Comparison of ENCODE assay signal across 8 cellular contexts in genomic region chr11:62599909-62600308, GRCh38. TPM values are rescaled to one million over a fixed set of nuclear protein-coding genes. Genes with fewer than 3 reads are reported as not detected.
DNase-seq lines count a peak whose midpoint lies in the region; ATAC-seq and TF ChIP-seq lines count a peak whose summit lies in the region.

No MANE protein-coding gene starts in this region.

- peak overlapping the region in 2 of 4 donors; percentile 87 to 99 for H3K4me3 ChIP-seq in adrenal gland
- peak overlapping the region; percentile 98 for H3K4me3 ChIP-seq in thoracic aorta

- no peak for TF ChIP-seq POLR2A in adrenal gland (IDR thresholded peaks at IDR 0.05)

- 32 to 38% (median 36%) methylated on average over 5 of the region's 5 CpGs for WGBS in adrenal gland, 4 donors

- peak overlapping the region in 3 of 5 donors; percentile 86 to 98 (median 94) for H3K27ac ChIP-seq in adrenal gland
- H3K27ac ChIP-seq in layer of hippocampus (ENCODE audit: low read depth, low read length): peak overlapping the region; percentile 59
- H3K27ac ChIP-seq in thoracic aorta: peak overlapping the region; percentile 98 to 99

- no peaks in the 10 kb centered on the region for H3K9me3 Mint-ChIP-seq in activated T-cell treated with anti-CD3 and anti-CD28 coated beads, Interleukin-2, amount 50 U/mL, for 24 hours

- H3K4me1 ChIP-seq in adrenal gland (replicated peaks in 1 of 2) (peaks cover 26 to 34% of the 10 kb centered on the region in 2 donors), thoracic aorta (ENCODE audit: control insufficient read depth in 1 of 2, low read depth in 2 of 2) (peaks cover 20 to 40% of the 10 kb centered on the region in 2 donors)

- peaks cover 58% of the 10 kb centered on the region for H3K4me1 Mint-ChIP-seq in activated T-cell treated with anti-CD3 and anti-CD28 coated beads, Interleukin-2, amount 50 U/mL, for 24 hours (ENCODE audit: low read depth)

- peak overlapping the region; percentile 94 for H3K4me3 Mint-ChIP-seq in activated T-cell treated with anti-CD3 and anti-CD28 coated beads, Interleukin-2, amount 50 U/mL, for 24 hours

- H3K27me3 ChIP-seq in adrenal gland: no peaks in the 10 kb centered on the region
- no peaks in the 10 kb centered on the region for H3K27me3 ChIP-seq in layer of hippocampus (ENCODE audit: control insufficient read depth, insufficient read depth, low read length)
- H3K27me3 ChIP-seq in thoracic aorta (replicated peaks; ENCODE audit: insufficient read depth): no peaks in the 10 kb centered on the region

- intact Hi-C loops in adrenal gland (cut with DNase I): no loop called here

- H3K9me3 ChIP-seq in adrenal gland (replicated peaks in 1 of 3) (no peaks in the 10 kb centered on the region), thoracic aorta (no peaks in the 10 kb centered on the region)

- no peaks in the 10 kb centered on the region for H3K27me3 Mint-ChIP-seq in activated T-cell treated with anti-CD3 and anti-CD28 coated beads, Interleukin-2, amount 50 U/mL, for 24 hours

- peak overlapping the region; percentile 93 for H3K27ac Mint-ChIP-seq in activated T-cell treated with anti-CD3 and anti-CD28 coated beads, Interleukin-2, amount 50 U/mL, for 24 hours

- peaks cover 92% of the 10 kb centered on the region for H3K36me3 Mint-ChIP-seq in activated T-cell treated with anti-CD3 and anti-CD28 coated beads, Interleukin-2, amount 50 U/mL, for 24 hours (ENCODE audit: low read depth)

- no peak for DNase-seq in activated T-cell treated with anti-CD3 and anti-CD28 coated beads, Interleukin-2, amount 50 U/mL, for 24 hours
- no peak for DNase-seq in activated T-cell treated with anti-CD3 and anti-CD28 coated beads, Interleukin-2, amount 50 U/mL, for 1 hour
- DNase-seq in adrenal gland: no peak
- DNase-seq in thoracic aorta (ENCODE audit: low spot score): no peak
- no peak for DNase-seq in iPS-NIHi11 (ENCODE audit: low spot score)
- DNase-seq in NK-92 (lab: John Stamatoyannopoulos, UW; ENCODE audit: unreplicated experiment): no peak

- no peak for ATAC-seq in thoracic aorta (ENCODE audit: insufficient number of reproducible peaks, low FRiP score, low read depth)
- no peak for ATAC-seq in GM21381 (IDR thresholded peaks at IDR 0.05; ENCODE audit: unreplicated experiment)

- H3K36me3 ChIP-seq in adrenal gland (replicated peaks in 1 of 2): peaks cover 0 to 40% of the 10 kb centered on the region in 2 donors
- H3K36me3 ChIP-seq in thoracic aorta: peaks cover 37% of the 10 kb centered on the region

- no peak for TF ChIP-seq CTCF in adrenal gland (IDR thresholded peaks at IDR 0.05)
- no peak for TF ChIP-seq CTCF in thoracic aorta (IDR thresholded peaks at IDR 0.05)

RNA-seq across cellular contexts. Expression of gene MTA2, which starts 1.8 kb away (rescaled TPM):
- total RNA-seq in adrenal gland (10 to 100 TPM; 66.9 to 97.3 (median 74.3) TPM), thoracic aorta (100 to 1,000 TPM in 1 of 2 donors, 10 to 100 TPM in 1; 55.9 to 124 TPM)
- 10 to 100 TPM; 66.5 to 82.4 (median 73.5) TPM for polyA plus RNA-seq in adrenal gland

RNA-seq across cellular contexts. Expression of gene TUT1, which starts 8.6 kb away (rescaled TPM):
- total RNA-seq in adrenal gland (10 to 100 TPM in 7 of 8 donors, 1 to 10 TPM in 1; 7.0 to 32.4 (median 15.5) TPM), thoracic aorta (10 to 100 TPM in 1 of 2 donors, 1 to 10 TPM in 1; 9.5 to 12.5 TPM)
- 10 to 100 TPM in 2 of 3 donors, 1 to 10 TPM in 1; 9.4 to 67.6 (median 34.0) TPM for polyA plus RNA-seq in adrenal gland

RNA-seq across cellular contexts. Expression of gene EML3, which starts 12.7 kb away (rescaled TPM):
- total RNA-seq in adrenal gland: 10 to 100 TPM; 14.2 to 97.9 (median 36.3) TPM
- 100 to 1,000 TPM in 2 of 3 donors, 1 to 10 TPM in 1; 9.7 to 198 (median 139) TPM for polyA plus RNA-seq in adrenal gland
- 100 to 1,000 TPM; 106 to 111 TPM for total RNA-seq in thoracic aorta

RNA-seq across cellular contexts. Expression of gene ROM1, which starts 13.1 kb away (rescaled TPM):
- 10 to 100 TPM in 3 of 8 donors, 1 to 10 TPM in 5; 1.6 to 22.3 (median 4.8) TPM for total RNA-seq in adrenal gland
- 10 to 100 TPM in 2 of 3 donors, 1 to 10 TPM in 1; 5.1 to 11.3 (median 11.1) TPM for polyA plus RNA-seq in adrenal gland
- total RNA-seq in thoracic aorta: 10 to 100 TPM; 11.4 to 12.6 TPM

RNA-seq across cellular contexts. Expression of gene B3GAT3, which starts 21.9 kb away (rescaled TPM):
- 10 to 100 TPM; 25.3 to 56.6 (median 33.9) TPM for total RNA-seq in adrenal gland
- polyA plus RNA-seq in adrenal gland: 10 to 100 TPM in 2 of 3 donors, 1 to 10 TPM in 1; 5.9 to 83.3 (median 60.6) TPM
- total RNA-seq in thoracic aorta: 10 to 100 TPM; 27.5 to 30.3 TPM
